1 cellular context compared by ENCODE assay signal in the genomic region with DNA sequence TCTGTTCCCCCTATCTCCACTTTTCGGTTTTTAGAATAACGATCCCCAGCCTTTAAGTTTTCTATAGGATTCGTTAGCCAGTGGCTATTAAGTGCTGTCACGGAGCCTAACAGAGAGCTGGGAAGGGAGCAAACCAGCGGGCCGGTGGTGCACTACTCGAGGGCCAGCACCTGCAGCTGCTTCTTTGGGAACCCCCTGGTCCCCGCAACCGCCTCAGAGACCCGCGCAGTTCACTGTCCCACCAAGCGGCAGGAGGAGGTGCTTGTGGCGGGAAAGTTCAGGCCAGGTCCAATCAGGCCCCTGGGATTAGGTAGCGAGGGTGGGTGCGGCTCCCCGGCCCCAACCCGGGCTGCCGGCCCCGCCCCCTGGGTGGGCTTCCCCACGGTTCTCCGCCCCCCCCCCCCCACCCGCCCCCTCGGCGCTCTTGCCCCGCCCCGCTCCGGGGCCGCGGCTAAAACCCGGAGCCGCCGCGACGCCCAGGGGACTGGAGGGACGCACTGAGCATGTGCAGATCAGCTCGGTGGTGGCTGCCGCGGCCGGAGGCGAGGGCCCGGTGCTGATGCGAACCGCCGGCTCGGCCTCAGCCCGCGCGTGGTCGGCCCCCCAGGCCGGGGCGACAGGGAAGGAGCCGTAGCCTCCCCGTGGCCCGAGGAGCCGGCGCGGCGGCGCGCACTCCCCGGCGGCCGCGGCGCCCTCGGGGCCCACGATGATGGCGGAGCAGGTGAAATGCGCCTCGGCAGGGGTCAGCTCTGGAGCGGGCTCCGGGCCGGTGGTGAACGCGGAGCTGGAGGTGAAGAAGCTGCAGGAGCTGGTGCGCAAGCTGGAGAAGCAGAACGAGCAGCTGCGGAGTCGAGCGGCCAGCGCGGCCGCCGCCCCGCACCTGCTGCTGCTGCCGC.
TF ChIP-seq lines count a peak whose summit lies in the region.

TSS of gene SLAIN1 (plus strand) at position 480 of the 896 bp plus-strand sequence. CDS start at position 707, 227 bp downstream.

TF ChIP-seq in IMR-90, 13 proteins besides CTCF, POLR2A, EP300 and RAD21:
- no peak for TF ChIP-seq BHLHE40 (IDR thresholded peaks at IDR 0.05; ENCODE audit: low read depth, low read length)
- TF ChIP-seq NFE2L2 (IDR thresholded peaks at IDR 0.05; ENCODE audit: low read depth, low read length): no peak
- TF ChIP-seq RCOR1 (IDR thresholded peaks at IDR 0.05; ENCODE audit: insufficient replicate concordance, low read length): no peak
- no peak for TF ChIP-seq CHD1 (IDR thresholded peaks at IDR 0.05; ENCODE audit: low read depth, low read length)
- TF ChIP-seq FOS (IDR thresholded peaks at IDR 0.05; ENCODE audit: low read depth, low read length): no peak
- TF ChIP-seq RFX5 (IDR thresholded peaks at IDR 0.05; ENCODE audit: low read depth, low read length): no peak
- TF ChIP-seq MAZ (IDR thresholded peaks at IDR 0.05; ENCODE audit: borderline replicate concordance, low read depth, low read length): no peak
